Comparison of ENCODE assay signal across 21 cellular contexts in the genomic region with DNA sequence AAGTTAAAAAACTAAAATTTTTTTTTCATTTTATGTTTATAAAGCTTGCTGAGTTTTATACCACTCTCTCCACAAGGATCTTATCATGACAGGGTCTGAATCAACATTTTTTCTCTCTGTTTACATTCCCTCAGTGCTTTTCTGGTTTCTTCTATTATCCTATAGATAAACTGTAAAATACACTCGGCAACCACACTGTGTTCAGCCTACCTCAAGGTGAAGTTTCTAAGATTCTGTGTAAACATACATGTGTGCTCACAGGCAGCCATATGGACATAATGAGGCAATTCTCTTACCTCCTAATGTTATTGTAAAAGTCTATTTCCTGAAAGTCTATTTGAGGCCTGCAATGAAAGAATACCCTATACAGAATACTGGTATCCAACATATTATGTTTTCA.
DNase-seq lines count a peak whose midpoint lies in the region; ATAC-seq and TF ChIP-seq lines count a peak whose summit lies in the region.
"Had no signal": no experiment of that assay in that cellular context is flagged by ENCODE, and none has a peak within 500 bp of the region (broad histone marks: within the 10 kb centered on the region; RNA-seq: fewer than 3 reads in every experiment).

No MANE protein-coding gene starts in this region.

- TF ChIP-seq CTCF in fibroblast of villous mesenchyme (IDR thresholded peaks at IDR 0.05; ENCODE audit: insufficient read depth, low read depth, low read length): no peak

- H3K9me3 Mint-ChIP-seq in activated CD4-positive, alpha-beta T cell treated with anti-CD3 and anti-CD28 coated beads, Interleukin-2, amount 10 ng/mL, durations not matched to agents 24 days and 14 days: peaks cover 11% of the 10 kb centered on the region
- H3K9me3 Mint-ChIP-seq in activated CD4-positive, alpha-beta T cell treated with anti-CD3 and anti-CD28 coated beads, Interleukin-2, amount 10 ng/mL, durations not matched to agents 7 days and 5 days: peaks cover 20% of the 10 kb centered on the region
- H3K9me3 Mint-ChIP-seq: CD8-positive, alpha-beta memory T cell had no signal

- POLR2A ChIA-PET in activated CD4-positive, alpha-beta T cell treated with anti-CD3 and anti-CD28 coated beads, Interleukin-2, amount 10 ng/mL, durations not matched to agents 7 days and 5 days (lab: Charles Lee): no interaction called here

- no peak overlapping the region for H3K27ac Mint-ChIP-seq in activated CD4-positive, alpha-beta T cell treated with anti-CD3 and anti-CD28 coated beads, Interleukin-2, amount 10 ng/mL, durations not matched to agents 24 days and 14 days
- no peak overlapping the region for H3K27ac Mint-ChIP-seq in activated CD4-positive, alpha-beta T cell treated with anti-CD3 and anti-CD28 coated beads, Interleukin-2, amount 10 ng/mL, durations not matched to agents 7 days and 5 days
- H3K27ac Mint-ChIP-seq: CD4-positive, alpha-beta T cell; CD8-positive, alpha-beta memory T cell had no signal

- intact Hi-C loops in activated CD4-positive, alpha-beta T cell treated with anti-CD3 and anti-CD28 coated beads, Interleukin-2, amount 10 ng/mL, durations not matched to agents 24 days and 14 days (cut with micrococcal nuclease): no loop called here
- intact Hi-C loops in left colon (cut with DNase I, micrococcal nuclease): no loop called here

- no peaks in the 10 kb centered on the region for H3K27me3 Mint-ChIP-seq in activated CD4-positive, alpha-beta T cell treated with anti-CD3 and anti-CD28 coated beads, Interleukin-2, amount 10 ng/mL, durations not matched to agents 24 days and 14 days
- no peaks in the 10 kb centered on the region for H3K27me3 Mint-ChIP-seq in activated CD4-positive, alpha-beta T cell treated with anti-CD3 and anti-CD28 coated beads, Interleukin-2, amount 10 ng/mL, durations not matched to agents 7 days and 5 days
- H3K27me3 Mint-ChIP-seq: CD4-positive, alpha-beta T cell; CD8-positive, alpha-beta memory T cell had no signal

- peaks cover 22% of the 10 kb centered on the region for H3K36me3 Mint-ChIP-seq in activated CD4-positive, alpha-beta T cell treated with anti-CD3 and anti-CD28 coated beads, Interleukin-2, amount 10 ng/mL, durations not matched to agents 24 days and 14 days (ENCODE audit: low read depth)
- peaks cover 24% of the 10 kb centered on the region for H3K36me3 Mint-ChIP-seq in activated CD4-positive, alpha-beta T cell treated with anti-CD3 and anti-CD28 coated beads, Interleukin-2, amount 10 ng/mL, durations not matched to agents 7 days and 5 days (ENCODE audit: low read depth)

- DNase-seq in activated CD4-positive, alpha-beta T cell treated with anti-CD3 and anti-CD28 coated beads, Interleukin-2, amount 10 ng/mL, durations not matched to agents 24 days and 14 days: peak; percentile 12
- no peak for DNase-seq in activated CD4-positive, alpha-beta T cell treated with anti-CD3 and anti-CD28 coated beads, Interleukin-2, amount 10 ng/mL, durations not matched to agents 7 days and 5 days
- DNase-seq in fibroblast of villous mesenchyme (ENCODE audit: low read depth) (peak; percentile 61), left colon (no peak), skeletal muscle cell (ENCODE audit: low read depth) (peak; percentile 6), pons (ENCODE audit: low spot score) (no peak)
- DNase-seq: AML-193; BE2C; CD4-positive, alpha-beta T cell; CD8-positive, alpha-beta memory T cell; DMS 273 treated with DMSO at 0.1 percent for 48 hours; DMS79; EL; GDM1; GM23248; H7 had no signal

- ATAC-seq in left colon (peak; percentile 68), GM18520 (IDR thresholded peaks at IDR 0.05; ENCODE audit: unreplicated experiment) (no peak), GM19467 (IDR thresholded peaks at IDR 0.05; ENCODE audit: unreplicated experiment) (no peak)
- ATAC-seq: HCT116 had no signal

- H3K4me3 ChIP-seq in fibroblast of villous mesenchyme (ENCODE audit: low read depth, low read length): no peak overlapping the region
- no peak overlapping the region for H3K4me3 ChIP-seq in skeletal muscle cell (ENCODE audit: low read depth, low read length)
- H3K4me3 ChIP-seq: BLaER1 treated with 17β-estradiol and CSF1 and Interleukin-3, amounts not matched to agents 10 nM and 100 nM; GM23248 had no signal

- H3K4me1 Mint-ChIP-seq in activated CD4-positive, alpha-beta T cell treated with anti-CD3 and anti-CD28 coated beads, Interleukin-2, amount 10 ng/mL, durations not matched to agents 24 days and 14 days: no peaks in the 10 kb centered on the region
- no peaks in the 10 kb centered on the region for H3K4me1 Mint-ChIP-seq in activated CD4-positive, alpha-beta T cell treated with anti-CD3 and anti-CD28 coated beads, Interleukin-2, amount 10 ng/mL, durations not matched to agents 7 days and 5 days
- H3K4me1 Mint-ChIP-seq: CD14-positive monocyte had no signal

- CTCF ChIA-PET in activated CD4-positive, alpha-beta T cell treated with anti-CD3 and anti-CD28 coated beads, Interleukin-2, amount 10 ng/mL, durations not matched to agents 7 days and 5 days (lab: Charles Lee): no interaction called here

- H3K4me3 Mint-ChIP-seq in activated CD4-positive, alpha-beta T cell treated with anti-CD3 and anti-CD28 coated beads, Interleukin-2, amount 10 ng/mL, durations not matched to agents 24 days and 14 days: no peak overlapping the region
- H3K4me3 Mint-ChIP-seq in activated CD4-positive, alpha-beta T cell treated with anti-CD3 and anti-CD28 coated beads, Interleukin-2, amount 10 ng/mL, durations not matched to agents 7 days and 5 days: no peak overlapping the region
- H3K4me3 Mint-ChIP-seq: CD14-positive monocyte; CD4-positive, alpha-beta T cell; CD8-positive, alpha-beta memory T cell had no signal

Comparison
In these comparisons a context has a peak if more than half of its experiments do, and no peak if none do; other contexts are left out.
1. DNase-seq: peak in activated CD4-positive, alpha-beta T cell treated with anti-CD3 and anti-CD28 coated beads, Interleukin-2, amount 10 ng/mL, durations not matched to agents 24 days and 14 days (single experiment), fibroblast of villous mesenchyme (single experiment) and skeletal muscle cell (single experiment); none in activated CD4-positive, alpha-beta T cell treated with anti-CD3 and anti-CD28 coated beads, Interleukin-2, amount 10 ng/mL, durations not matched to agents 7 days and 5 days (single experiment), left colon (0 of 2) and pons (single experiment).